Comparison of ENCODE assay signal across 18 cellular contexts in genomic region chr3:177519588-177519987, GRCh38.
DNase-seq lines count a peak whose midpoint lies in the region; ATAC-seq and TF ChIP-seq lines count a peak whose summit lies in the region.
"Had no signal": no experiment of that assay in that cellular context is flagged by ENCODE, and none has a peak within 500 bp of the region (broad histone marks: within the 10 kb centered on the region; RNA-seq: fewer than 3 reads in every experiment).

No MANE protein-coding gene starts in this region.

- no peaks in the 10 kb centered on the region for H3K9me3 ChIP-seq in neural progenitor cell (ENCODE audit: low read depth)

- no peak overlapping the region for H3K9ac ChIP-seq in neural progenitor cell

- intact Hi-C loops in left ventricle myocardium superior (cut with micrococcal nuclease) (no loop called here), Right ventricle myocardium inferior (cut with DNase I) (loop anchor here (5.0 to 10.0 kb wide), 2 partner anchors 98 to 185 kb away; no protein-coding TSS in a partner anchor)
- intact Hi-C loops in activated CD4-positive, alpha-beta T cell treated with anti-CD3 and anti-CD28 coated beads for 36 hours (cut with DNase I, micrococcal nuclease), result no loop called here

- TF ChIP-seq CTCF in neural progenitor cell (IDR thresholded peaks at IDR 0.05), result no peak
- no peak for TF ChIP-seq CTCF in foreskin keratinocyte (conservative IDR thresholded peaks at IDR 0.05)

- DNase-seq in left ventricle myocardium superior, result peak; percentile 42
- DNase-seq in Right ventricle myocardium inferior (ENCODE audit: missing footprints), result no peak
- peak; percentile 75 for DNase-seq in cerebellum (ENCODE audit: low spot score)
- DNase-seq in neural progenitor cell (ENCODE audit: low spot score), result no peak
- no peak for DNase-seq in foreskin keratinocyte
- DNase-seq in kidney glomerular epithelial cell (lab: John Stamatoyannopoulos, UW), result no peak
- no peak for DNase-seq in activated CD4-positive, alpha-beta T cell treated with anti-CD3 and anti-CD28 coated beads for 36 hours
- DNase-seq in ACHN, result no peak
- DNase-seq: CD8-positive, alpha-beta memory T cell; DMS79; KBM-7; NCI-H1417; NCI-H187; NCI-H2107; NCI-H2227 treated with DMSO at 0.1 percent for 48 hours; PC-9 had no signal

- CTCF ChIA-PET in activated CD4-positive, alpha-beta T cell treated with anti-CD3 and anti-CD28 coated beads for 36 hours (lab: Charles Lee), result no interaction called here

- H3K27me3 Mint-ChIP-seq in neural progenitor cell (ENCODE audit: insufficient read depth, low read depth), result peaks cover 5% of the 10 kb centered on the region
- no peaks in the 10 kb centered on the region for H3K27me3 Mint-ChIP-seq in activated CD4-positive, alpha-beta T cell treated with anti-CD3 and anti-CD28 coated beads for 36 hours
- H3K27me3 Mint-ChIP-seq: CD8-positive, alpha-beta memory T cell had no signal

- no peaks in the 10 kb centered on the region for H3K36me3 ChIP-seq in neural progenitor cell

- peaks cover 22% of the 10 kb centered on the region for H3K4me1 Mint-ChIP-seq in neural progenitor cell
- peaks cover 6% of the 10 kb centered on the region for H3K4me1 Mint-ChIP-seq in activated CD4-positive, alpha-beta T cell treated with anti-CD3 and anti-CD28 coated beads for 36 hours

- POLR2A ChIA-PET in activated CD4-positive, alpha-beta T cell treated with anti-CD3 and anti-CD28 coated beads for 36 hours (lab: Charles Lee), result no interaction called here

- H3K79me2 ChIP-seq in neural progenitor cell (ENCODE audit: low read depth), result no peaks in the 10 kb centered on the region

- H2AFZ ChIP-seq in neural progenitor cell (replicated peaks), result no peak overlapping the region
- H2AFZ ChIP-seq: PC-9 had no signal

- in situ Hi-C loops in ACHN (cut with HindIII; ENCODE audit: low pct_ligation_motif_present, low pct_unique_long_range_greater_than_20kb, low sequenced_read_pairs), result no loop called here

- H3K27ac Mint-ChIP-seq in neural progenitor cell, result peak overlapping the region; percentile 26
- no peak overlapping the region for H3K27ac Mint-ChIP-seq in activated CD4-positive, alpha-beta T cell treated with anti-CD3 and anti-CD28 coated beads for 36 hours
- H3K27ac Mint-ChIP-seq: CD8-positive, alpha-beta memory T cell had no signal

- no peaks in the 10 kb centered on the region for H3F3A ChIP-seq in neural progenitor cell (ENCODE audit: low read depth)

- ATAC-seq in left ventricle myocardium superior (peak; percentile 46), Right ventricle myocardium inferior (no peak), foreskin keratinocyte (no peak)
- no peak for ATAC-seq in activated CD4-positive, alpha-beta T cell treated with anti-CD3 and anti-CD28 coated beads for 36 hours
- ATAC-seq: HepG2 had no signal

- no peak overlapping the region for H3K27ac ChIP-seq in neural progenitor cell
- H3K27ac ChIP-seq in foreskin keratinocyte, result no peak overlapping the region
- H3K27ac ChIP-seq: PC-9, SK-N-MC had no signal

- H3K4me2 ChIP-seq in neural progenitor cell, result no peak overlapping the region
- H3K4me2 ChIP-seq: PC-9 had no signal

- peaks cover 17% of the 10 kb centered on the region for H3K9me3 Mint-ChIP-seq in neural progenitor cell
- H3K9me3 Mint-ChIP-seq in activated CD4-positive, alpha-beta T cell treated with anti-CD3 and anti-CD28 coated beads for 36 hours (ENCODE audit: low read depth), result peaks cover 4% of the 10 kb centered on the region

- no peak overlapping the region for H3K4me3 ChIP-seq in neural progenitor cell
- H3K4me3 ChIP-seq: PC-9, SK-N-MC had no signal

- H3K36me3 Mint-ChIP-seq in neural progenitor cell, result peaks cover 2% of the 10 kb centered on the region
- H3K36me3 Mint-ChIP-seq in activated CD4-positive, alpha-beta T cell treated with anti-CD3 and anti-CD28 coated beads for 36 hours (ENCODE audit: low read depth), result no peaks in the 10 kb centered on the region

- H3K4me1 ChIP-seq in neural progenitor cell (peaks cover 13% of the 10 kb centered on the region), foreskin keratinocyte (no peaks in the 10 kb centered on the region)

- no peak overlapping the region for H3K4me3 Mint-ChIP-seq in neural progenitor cell
- H3K4me3 Mint-ChIP-seq in activated CD4-positive, alpha-beta T cell treated with anti-CD3 and anti-CD28 coated beads for 36 hours, result no peak overlapping the region
- H3K4me3 Mint-ChIP-seq: CD8-positive, alpha-beta memory T cell had no signal

- no peaks in the 10 kb centered on the region for H4K20me1 ChIP-seq in neural progenitor cell (ENCODE audit: low read depth)

- H3K27me3 ChIP-seq in neural progenitor cell (no peaks in the 10 kb centered on the region), foreskin keratinocyte (no peaks in the 10 kb centered on the region)

Comparison
In these comparisons a context has a peak if more than half of its experiments do, and no peak if none do; other contexts are left out.
1. DNase-seq: peak in left ventricle myocardium superior (single experiment) and cerebellum (single experiment); none in Right ventricle myocardium inferior (single experiment), neural progenitor cell (single experiment), foreskin keratinocyte (0 of 2), kidney glomerular epithelial cell (single experiment), activated CD4-positive, alpha-beta T cell treated with anti-CD3 and anti-CD28 coated beads for 36 hours (single experiment) and ACHN (single experiment).